Comparison of ENCODE assay signal across 11 cellular contexts in the genomic region with DNA sequence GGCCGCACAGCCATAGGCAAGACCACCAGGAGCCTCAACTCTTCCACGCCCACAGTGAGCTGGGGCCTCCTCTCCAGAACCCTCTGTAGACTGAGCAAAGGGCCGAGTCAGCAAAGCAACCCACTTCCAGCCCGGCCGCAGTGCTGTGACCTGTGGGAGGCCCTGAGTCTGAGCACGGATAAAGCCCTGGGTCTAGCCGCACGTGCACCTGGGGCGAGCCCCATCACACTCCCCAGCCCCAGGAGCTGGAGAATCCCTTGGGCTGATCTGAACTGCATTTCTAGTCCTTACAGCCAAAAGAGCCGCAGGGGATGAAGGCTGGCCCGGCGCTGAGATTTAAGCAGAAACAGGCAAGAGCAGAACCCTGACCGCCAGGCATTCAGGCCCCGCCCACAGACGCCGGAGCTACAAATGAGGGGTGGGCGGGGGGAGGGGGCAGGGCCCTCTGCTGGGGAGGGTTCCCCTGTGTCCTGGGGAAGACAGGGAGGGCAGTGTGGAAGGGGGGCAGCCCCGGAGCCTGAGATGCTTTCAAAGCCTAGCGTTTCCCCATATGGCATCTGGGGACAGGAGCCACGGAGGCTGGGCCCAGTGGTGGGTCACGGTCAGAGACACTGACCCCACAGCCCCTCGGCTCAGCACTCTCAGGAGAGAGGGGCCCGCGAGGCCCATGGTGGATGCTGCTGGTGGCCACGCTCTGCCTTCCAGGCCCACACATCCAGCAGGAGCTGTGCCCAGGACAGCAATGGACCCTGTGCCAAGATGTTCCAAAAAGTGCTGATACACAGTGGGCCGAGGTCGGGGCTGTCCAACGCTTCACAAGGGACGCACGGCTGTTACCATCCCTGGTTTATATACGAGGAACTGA. TPM values are rescaled to one million over a fixed set of nuclear protein-coding genes. Genes with fewer than 3 reads are reported as not detected.
DNase-seq lines count a peak whose midpoint lies in the region; ATAC-seq, FAIRE-seq and TF ChIP-seq lines count a peak whose summit lies in the region.
"Had no signal": no experiment of that assay in that cellular context is flagged by ENCODE, and none has a peak within 500 bp of the region (broad histone marks: within the 10 kb centered on the region; RNA-seq: fewer than 3 reads in every experiment).

No MANE protein-coding gene starts in this region.

- H3K4me3 ChIP-seq in A549 (no peak overlapping the region), HUES48 (ENCODE audit: low read depth, low read length) (no peak overlapping the region)

- no peak for TF ChIP-seq RAD21 in A549 (conservative IDR thresholded peaks at IDR 0.05 in 1 of 2, IDR thresholded peaks at IDR 0.05 in 1 of 2)

- H3K27ac ChIP-seq in A549: peak overlapping the region; percentile 16 to 82; a peak in 4 of 6 replicates
- peak overlapping the region; percentile 68 for H3K27ac ChIP-seq in HUES48 (ENCODE audit: low read depth, low read length)

- H3K27me3 Mint-ChIP-seq in nephron (ENCODE audit: low read depth): no peaks in the 10 kb centered on the region

- peaks cover 34% of the 10 kb centered on the region for H3K36me3 ChIP-seq in HUES48 (ENCODE audit: control insufficient read depth, insufficient read depth, low read length)

- no peak overlapping the region; the same call in 1 of the 2 replicates for H3K9ac ChIP-seq in HUES48 (ENCODE audit: low read depth, low read length)

- H3K4me1 ChIP-seq in A549 (peaks cover 38% of the 10 kb centered on the region), HUES48 (ENCODE audit: control insufficient read depth, insufficient read depth, low read length) (peaks cover 20% of the 10 kb centered on the region)

- ATAC-seq in A549: no peak
- no peak for ATAC-seq in HG02840 (IDR thresholded peaks at IDR 0.05; ENCODE audit: low FRiP score, unreplicated experiment)
- ATAC-seq in HG02678 (IDR thresholded peaks at IDR 0.05; ENCODE audit: unreplicated experiment): no peak

- H3K36me3 Mint-ChIP-seq in nephron (ENCODE audit: low read depth): no peaks in the 10 kb centered on the region

- no peaks in the 10 kb centered on the region for H3K27me3 ChIP-seq in HUES48 (ENCODE audit: control insufficient read depth, insufficient read depth, low read length)
- H3K27me3 ChIP-seq: pancreas had no signal

- H3K9me3 Mint-ChIP-seq in nephron: no peaks in the 10 kb centered on the region

- no peak for DNase-seq in A549 (ENCODE audit: low read depth in 1 of 2, low spot score in 1 of 2)
- peak; percentile 64 for DNase-seq in ecto neural progenitor cell (ENCODE audit: low spot score)
- no peak for DNase-seq in NK-92 (lab: John Stamatoyannopoulos, UW; ENCODE audit: unreplicated experiment)
- no peak for DNase-seq in HuH-7 (ENCODE audit: low spot score)
- DNase-seq: CD8-positive, alpha-beta memory T cell; T-helper 9 cell had no signal

- no peak for TF ChIP-seq POLR2A in A549 (IDR thresholded peaks at IDR 0.05; ENCODE audit: low read length)

- H3K4me2 ChIP-seq in A549: peak overlapping the region; percentile 92

- H3K9me3 ChIP-seq in A549 (no peaks in the 10 kb centered on the region), HUES48 (ENCODE audit: control insufficient read depth, insufficient read depth, low read length) (no peaks in the 10 kb centered on the region)
- H3K9me3 ChIP-seq: pancreas had no signal

- no peak for TF ChIP-seq CTCF in A549 (IDR thresholded peaks at IDR 0.05)
- TF ChIP-seq CTCF in nephron (IDR thresholded peaks at IDR 0.05; ENCODE audit: unreplicated experiment in 3 of 3): no peak

- no peak for TF ChIP-seq EP300 in A549 (IDR thresholded peaks at IDR 0.05)

- CTCF ChIA-PET in A549 (lab: Yijun Ruan, JAX): interaction anchor here (0.9 kb wide), 1 partner anchor 20 kb away, joined by 3 read pairs; no protein-coding TSS in a partner anchor

- 73% methylated on average over 8 of the region's 31 CpGs for WGBS in A549 (ENCODE audit: missing lambda C conversion rate)

- H3K27ac Mint-ChIP-seq in nephron: peak overlapping the region in 2 of 3 experiments; percentile 65 to 81

- POLR2A ChIA-PET in A549 (lab: Yijun Ruan, JAX): no interaction called here

- no peak for FAIRE-seq in A549 (lab: Jason Lieb, UNC)
- FAIRE-seq: pancreas had no signal

- H3K4me1 Mint-ChIP-seq in nephron: peaks cover 9% of the 10 kb centered on the region

- H3K4me3 Mint-ChIP-seq in nephron: peak overlapping the region; percentile 66 to 75 (median 67)

TF ChIP-seq in A549, 52 proteins besides CTCF, POLR2A, EP300 and RAD21:
- TF ChIP-seq, protein P1, sequence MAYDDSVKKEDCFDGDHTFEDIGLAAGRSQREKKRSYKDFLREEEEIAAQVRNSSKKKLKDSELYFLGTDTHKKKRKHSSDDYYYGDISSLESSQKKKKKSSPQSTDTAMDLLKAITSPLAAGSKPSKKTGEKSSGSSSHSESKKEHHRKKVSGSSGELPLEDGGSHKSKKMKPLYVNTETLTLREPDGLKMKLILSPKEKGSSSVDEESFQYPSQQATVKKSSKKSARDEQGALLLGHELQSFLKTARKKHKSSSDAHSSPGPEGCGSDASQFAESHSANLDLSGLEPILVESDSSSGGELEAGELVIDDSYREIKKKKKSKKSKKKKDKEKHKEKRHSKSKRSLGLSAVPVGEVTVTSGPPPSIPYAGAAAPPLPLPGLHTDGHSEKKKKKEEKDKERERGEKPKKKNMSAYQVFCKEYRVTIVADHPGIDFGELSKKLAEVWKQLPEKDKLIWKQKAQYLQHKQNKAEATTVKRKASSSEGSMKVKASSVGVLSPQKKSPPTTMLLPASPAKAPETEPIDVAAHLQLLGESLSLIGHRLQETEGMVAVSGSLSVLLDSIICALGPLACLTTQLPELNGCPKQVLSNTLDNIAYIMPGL (CRISPR knock-in tag; IDR thresholded peaks at IDR 0.05; ENCODE audit: borderline replicate concordance): no peak
- no peak for TF ChIP-seq FOSL2 (IDR thresholded peaks at IDR 0.05)
- no peak for TF ChIP-seq FOSL2 (CRISPR knock-in tag; IDR thresholded peaks at IDR 0.05)
- peak; percentile 55 for TF ChIP-seq MAFK (IDR thresholded peaks at IDR 0.05; ENCODE audit: partially characterized antibody)

RNA-seq across cellular contexts. Expression of a gene that starts 4.9 kb away (rescaled TPM):
- polyA plus RNA-seq in A549 (2011; rRNA removed): 45.6 and 53.3 TPM in 2 replicates
- polyA plus RNA-seq in A549 (2012; cell fraction: cytosol; rRNA removed): 106 and 148 TPM in 2 replicates
- polyA plus RNA-seq in A549 (2012; cell fraction: nucleus; rRNA removed): 608 and 842 TPM in 2 replicates
- 71.1 to 82.2 TPM (median 78.3 TPM) in 3 replicates for polyA plus RNA-seq in A549 (2017; fragmentation: RNase III; extraction: RNeasy Plus Mini Kit Qiagen cat#74134 plus additional on column Dnase treatment)
- polyA minus RNA-seq in A549 (2011; rRNA and poly(A)+ RNA removed): 41.2 and 48.5 TPM in 2 replicates

RNA-seq across cellular contexts. Expression of a gene that starts 5.3 kb away (rescaled TPM):
- polyA plus RNA-seq in A549 (2011; rRNA removed) (not detected in 2 replicates), A549 (2017; fragmentation: RNase III; extraction: RNeasy Plus Mini Kit Qiagen cat#74134 plus additional on column Dnase treatment) (not detected in 3 replicates)
- polyA plus RNA-seq in A549 (2012; cell fraction: cytosol; rRNA removed): not detected in 2 replicates
- polyA plus RNA-seq in A549 (2012; cell fraction: nucleus; rRNA removed): not detected in 2 replicates
- under 0.01 TPM in 1 of 2 replicates, not detected in the other for polyA minus RNA-seq in A549 (2011; rRNA and poly(A)+ RNA removed)
- polyA plus RNA-seq: CD8-positive, alpha-beta memory T cell; pancreas had no signal

RNA-seq across cellular contexts. Expression of a gene that starts 10.4 kb away (rescaled TPM):
- polyA plus RNA-seq in A549 (2011; rRNA removed) (31.7 and 32.2 TPM in 2 replicates), A549 (2017; fragmentation: RNase III; extraction: RNeasy Plus Mini Kit Qiagen cat#74134 plus additional on column Dnase treatment) (99.3 to 115 TPM (median 101 TPM) in 3 replicates)
- polyA plus RNA-seq in A549 (2012; cell fraction: cytosol; rRNA removed): 102 and 104 TPM in 2 replicates
- polyA plus RNA-seq in A549 (2012; cell fraction: nucleus; rRNA removed): 111 TPM in 2 replicates
- 94.3 and 125 TPM in 2 replicates for polyA minus RNA-seq in A549 (2011; rRNA and poly(A)+ RNA removed)

RNA-seq across cellular contexts. Expression of a gene that starts 15.8 kb away (rescaled TPM):
- polyA plus RNA-seq in A549 (2011; rRNA removed) (0.65 and 0.67 TPM in 2 replicates), A549 (2017; fragmentation: RNase III; extraction: RNeasy Plus Mini Kit Qiagen cat#74134 plus additional on column Dnase treatment) (1.1 to 1.5 TPM (median 1.5 TPM) in 3 replicates)
- polyA plus RNA-seq in A549 (2012; cell fraction: cytosol; rRNA removed): 1.1 and 2.8 TPM in 2 replicates
- 13.1 and 22.7 TPM in 2 replicates for polyA plus RNA-seq in A549 (2012; cell fraction: nucleus; rRNA removed)
- polyA minus RNA-seq in A549 (2011; rRNA and poly(A)+ RNA removed): 0.58 and 0.87 TPM in 2 replicates
- polyA plus RNA-seq: CD8-positive, alpha-beta memory T cell had no signal

RNA-seq across cellular contexts. Expression of a gene that starts 23.9 kb away (rescaled TPM):
- polyA plus RNA-seq in A549 (2011; rRNA removed) (5.0 and 6.6 TPM in 2 replicates), A549 (2017; fragmentation: RNase III; extraction: RNeasy Plus Mini Kit Qiagen cat#74134 plus additional on column Dnase treatment) (8.8 to 13.5 TPM (median 12.6 TPM) in 3 replicates)
- 7.9 and 9.1 TPM in 2 replicates for polyA plus RNA-seq in A549 (2012; cell fraction: cytosol; rRNA removed)
- 53.4 and 59.9 TPM in 2 replicates for polyA plus RNA-seq in A549 (2012; cell fraction: nucleus; rRNA removed)
- polyA minus RNA-seq in A549 (2011; rRNA and poly(A)+ RNA removed): 9.6 and 10.5 TPM in 2 replicates
